In genomic region chr9:135906291-135907005, GRCh38 we compare ENCODE assay signal across 8 cellular contexts. TPM values are rescaled to one million over a fixed set of nuclear protein-coding genes. Genes with fewer than 3 reads are reported as not detected.
A peak's percentile ranks its signal among the peaks of the same experiment; 100 is the strongest.
DNase-seq lines count a peak whose midpoint lies in the region; ATAC-seq and TF ChIP-seq lines count a peak whose summit lies in the region.

No MANE protein-coding gene starts in this region.

- H3K27me3 Mint-ChIP-seq in HFFc6 (ENCODE audit: insufficient read depth) (no peaks in the 10 kb centered on the region; the same call in 1 of the 2 replicates), memory B cell (no peaks in the 10 kb centered on the region)

- DNase-seq in NCI-H510A treated with DMSO at 0.1 percent for 48 hours (lab: John Stamatoyannopoulos, UW), result peak; percentile 35
- DNase-seq in NCI-H510A (lab: John Stamatoyannopoulos, UW), result no peak
- peak; percentile 18 for DNase-seq in HFFc6
- DNase-seq in NOMO-1 treated with DMSO at 0.1 percent for 48 hours (lab: John Stamatoyannopoulos, UW; ENCODE audit: unreplicated experiment), result peak; percentile 35
- peak; percentile 55 to 70 for DNase-seq in cardiac fibroblast (ENCODE audit: low read depth in 2 of 2)
- DNase-seq in memory B cell (ENCODE audit: low spot score in 2 of 2), result peak in 1 of 2 donors; percentile 24
- DNase-seq in thyroid gland, result peak in 1 of 2 donors; percentile 18
- no peak for DNase-seq in GM19240 (ENCODE audit: insufficient read length, low spot score)

- no peaks in the 10 kb centered on the region for H3K36me3 ChIP-seq in thyroid gland

- H3K36me3 Mint-ChIP-seq in HFFc6 (ENCODE audit: low read depth) (peaks cover 45% of the 10 kb centered on the region), memory B cell (peaks cover 17% of the 10 kb centered on the region)

- WGBS in thyroid gland, 2 donors, result 5 to 13% methylated on average over 7 to 24 of the region's 70 CpGs

- H3K27me3 ChIP-seq in thyroid gland, result no peaks in the 10 kb centered on the region

- H3K4me1 ChIP-seq in thyroid gland, result peaks cover 18 to 30% of the 10 kb centered on the region in 2 donors

- ATAC-seq in memory B cell (ENCODE audit: low read depth), result no peak

- peaks cover 50% of the 10 kb centered on the region for H3K4me1 Mint-ChIP-seq in HFFc6 (ENCODE audit: low read depth)
- peaks cover 43% of the 10 kb centered on the region for H3K4me1 Mint-ChIP-seq in memory B cell

- H3K4me3 ChIP-seq in cardiac fibroblast (replicated peaks in 1 of 2; ENCODE audit: low read depth in 2 of 2, low read length in 2 of 2) (peak overlapping the region; percentile 37 to 60), thyroid gland (replicated peaks in 1 of 3) (peak overlapping the region in 2 of 3 donors; percentile 28 to 40)

- no peaks in the 10 kb centered on the region for H3K9me3 ChIP-seq in thyroid gland

- TF ChIP-seq POLR2A in thyroid gland (IDR thresholded peaks at IDR 0.05), result no peak

- intact Hi-C loops in thyroid gland (cut with DNase I), result loop anchor here (5.0 kb wide), 2 partner anchors 56 to 211 kb away; partner anchors contain the start of genes TMEM250 and UBAC1

- peaks cover 17% of the 10 kb centered on the region for H3K9me3 Mint-ChIP-seq in HFFc6
- H3K9me3 Mint-ChIP-seq in memory B cell, result peaks cover 1% of the 10 kb centered on the region

- peak overlapping the region; percentile 57 for H3K27ac Mint-ChIP-seq in HFFc6
- no peak overlapping the region for H3K27ac Mint-ChIP-seq in memory B cell

- TF ChIP-seq CTCF in HFFc6 (IDR thresholded peaks at IDR 0.05) (no peak), cardiac fibroblast (IDR thresholded peaks at IDR 0.05; ENCODE audit: low read depth, low read length) (no peak), thyroid gland (IDR thresholded peaks at IDR 0.05) (no peak)

- H3K4me3 Mint-ChIP-seq in HFFc6 (peak overlapping the region; percentile 84), memory B cell (peak overlapping the region; percentile 80)

- H3K27ac ChIP-seq in thyroid gland, result no peak overlapping the region

RNA-seq across cellular contexts. Expression of gene CAMSAP1, which starts 0.9 kb away (rescaled TPM):
- total RNA-seq in HFFc6 (2021; fragmentation: NEBNext Ultra II Directional; extraction: Animal tissue kit (Norgen Biotek cat#: 25700)), result 10 to 100 TPM; 14.9 to 22.8 (median 18.1) TPM
- 10 to 100 TPM; 11.8 to 23.4 (median 19.9) TPM for total RNA-seq in thyroid gland

RNA-seq across cellular contexts. Expression of gene UBAC1, which starts 54.7 kb away (rescaled TPM):
- total RNA-seq in HFFc6 (2021; fragmentation: NEBNext Ultra II Directional; extraction: Animal tissue kit (Norgen Biotek cat#: 25700)), result 10 to 100 TPM; 27.9 to 33.6 (median 31.2) TPM
- 10 to 100 TPM; 37.9 to 56.2 (median 44.2) TPM for total RNA-seq in thyroid gland

Comparison
In these comparisons a context has a peak if more than half of its experiments do, and no peak if none do; other contexts are left out.
1. DNase-seq: peak in NCI-H510A treated with DMSO at 0.1 percent for 48 hours (single experiment), HFFc6 (single experiment), NOMO-1 treated with DMSO at 0.1 percent for 48 hours (single experiment) and cardiac fibroblast (2 of 2); none in NCI-H510A (single experiment) and GM19240 (single experiment).